ENCODE assay signal across 7 cellular contexts in the genomic region with DNA sequence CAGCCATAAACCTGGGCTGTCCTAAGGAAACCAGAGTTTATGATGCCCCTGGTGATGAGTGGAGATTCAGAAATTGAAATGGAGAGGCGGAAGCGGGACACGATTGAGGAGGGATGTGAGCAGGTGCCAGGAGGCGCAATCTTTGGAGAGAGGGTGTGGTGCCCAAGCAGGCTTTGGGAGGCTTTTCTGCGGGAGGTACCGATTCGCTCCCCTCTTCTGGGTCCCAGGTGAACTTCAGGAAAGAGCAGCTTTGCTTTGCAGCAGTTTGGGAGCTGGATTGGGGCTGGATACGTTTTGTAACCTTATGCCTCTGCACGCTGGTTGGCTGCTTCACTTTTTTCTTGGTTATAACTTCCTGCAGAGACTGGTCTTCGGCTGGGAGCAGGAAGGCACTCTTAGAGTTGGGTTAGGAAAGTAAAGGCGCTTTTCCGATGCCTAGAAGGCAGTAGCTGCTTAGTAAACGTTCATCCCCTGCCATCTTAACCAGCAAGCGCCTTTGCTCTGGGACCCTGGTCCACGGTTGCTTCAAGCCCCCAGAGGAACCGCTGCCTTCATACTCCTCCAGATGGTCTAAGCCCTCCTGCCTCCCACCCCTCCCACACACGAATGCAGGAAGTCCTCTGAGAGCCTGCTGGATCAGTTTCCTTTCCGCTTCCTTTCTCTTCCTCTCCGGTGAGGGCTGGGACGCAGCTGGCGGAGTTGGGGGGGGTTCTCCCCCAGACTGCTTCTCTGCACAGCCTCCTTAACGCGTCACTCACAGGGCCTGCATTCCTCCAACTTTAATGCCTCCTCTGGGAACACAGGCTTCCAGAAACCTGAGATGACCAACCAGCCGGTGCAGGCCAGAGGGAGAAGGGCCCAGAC. TPM values are rescaled to one million over a fixed set of nuclear protein-coding genes. Genes with fewer than 3 reads are reported as not detected.
DNase-seq lines count a peak whose midpoint lies in the region; ATAC-seq and TF ChIP-seq lines count a peak whose summit lies in the region.

No MANE protein-coding gene starts in this region.

- WGBS in IMR-90 (ENCODE audit: extremely low coverage in 2 of 2, insufficient read length in 1 of 2), 2 experiments = 20% methylated on average over 3 of the region's 24 CpGs; no CpG with 5 or more reads in 1 of the 2 experiments
- 55% methylated on average over 24 of the region's 24 CpGs for WGBS in liver
- WGBS in transverse colon (ENCODE audit: low coverage in 1 of 2), 2 donors = 18 to 22% methylated on average over 7 to 24 of the region's 24 CpGs

- H3K4me1 ChIP-seq in IMR-90 (ENCODE audit: control insufficient read depth, insufficient read depth, low read length) (peaks cover 4% of the 10 kb centered on the region; the same call in 1 of the 2 replicates), liver (ENCODE audit: control insufficient read depth in 4 of 4, insufficient read depth in 4 of 4, low read length in 3 of 4) (no peaks in the 10 kb centered on the region), transverse colon (peaks cover 0 to 44% (median 21%) of the 10 kb centered on the region in 4 donors)

- H3K79me1 ChIP-seq in IMR-90 (ENCODE audit: low read depth in 1 of 2, low read length in 2 of 2) = no peaks in the 10 kb centered on the region

- peak overlapping the region; percentile 22; the same call in 1 of the 2 replicates for H4K91ac ChIP-seq in IMR-90 (ENCODE audit: insufficient read depth, low read depth, low read length)

- H3K27me3 ChIP-seq in IMR-90 (ENCODE audit: control insufficient read depth, insufficient read depth, low read length) = peaks cover 8% of the 10 kb centered on the region
- no peaks in the 10 kb centered on the region for H3K27me3 ChIP-seq in liver (ENCODE audit: control insufficient read depth in 4 of 4, insufficient read depth in 4 of 4, low read length in 3 of 4)
- H3K27me3 ChIP-seq in transverse colon = no peaks in the 10 kb centered on the region

- H3K27ac ChIP-seq in IMR-90 (ENCODE audit: insufficient read depth, low read length) = peak overlapping the region; percentile 9; the same call in 1 of the 2 replicates
- no peak overlapping the region for H3K27ac ChIP-seq in liver (ENCODE audit: low read depth in 1 of 2, low read length in 2 of 2)
- peak overlapping the region; percentile 70 to 86 (median 74) for H3K27ac ChIP-seq in transverse colon

- CTCF ChIA-PET in IMR-90 (lab: Yijun Ruan, JAX) = no interaction called here

- in situ Hi-C loops in IMR-90 (cut with MboI; ENCODE audit: low sequenced_read_pairs) = no loop called here
- in situ Hi-C loops in astrocyte of the spinal cord (cut with HindIII; ENCODE audit: low sequenced_read_pairs) = no loop called here
- in situ Hi-C loops in transverse colon (cut with MboI; ENCODE audit: low pct_ligation_motif_present in 1 of 4, low pct_unique_long_range_greater_than_20kb in 1 of 4, low sequenced_read_pairs in 3 of 4) = no loop called here

- dilution Hi-C loops in IMR-90 (cut with HindIII; ENCODE audit: low sequenced_read_pairs, unreplicated experiment) = no loop called here

- H2AK5ac ChIP-seq in IMR-90 (ENCODE audit: low read depth, low read length) = no peak overlapping the region

- peak overlapping the region; percentile 56 for H3K4ac ChIP-seq in IMR-90 (ENCODE audit: low read depth, low read length)

- POLR2A ChIA-PET in IMR-90 (lab: Charles Lee; ENCODE audit: unreplicated experiment) = no interaction called here

- intact Hi-C loops in IMR-90 (cut with micrococcal nuclease) (no loop called here), transverse colon (cut with DNase I; ENCODE audit: low total_unique reads) (no loop called here), head of caudate nucleus (cut with DNase I) (no loop called here)

- peak overlapping the region; percentile 85 for H4K5ac ChIP-seq in IMR-90 (ENCODE audit: low read depth, low read length)

- DNase-seq in IMR-90 = peak; percentile 59
- DNase-seq in astrocyte of the spinal cord (ENCODE audit: low read depth, low spot score) = peak; percentile 36
- DNase-seq in transverse colon = peak; percentile 54
- DNase-seq in head of caudate nucleus = no peak
- DNase-seq in NCI-H2107 (lab: John Stamatoyannopoulos, UW) = no peak
- no peak for DNase-seq in erythroblast (lab: John Stamatoyannopoulos, UW)

- H3K4me3 ChIP-seq in IMR-90 (ENCODE audit: insufficient read depth, low read depth, low read length) (no peak overlapping the region), astrocyte of the spinal cord (ENCODE audit: low read depth, low read length) (no peak overlapping the region), liver (ENCODE audit: low read depth in 1 of 3, low read length in 3 of 3) (no peak overlapping the region), transverse colon (peak overlapping the region in 3 of 4 donors; percentile 8 to 43 (median 16))

- no peak for TF ChIP-seq EP300 in transverse colon (IDR thresholded peaks at IDR 0.05; ENCODE audit: low read depth)

- H3K4me2 ChIP-seq in IMR-90 (ENCODE audit: low read depth, low read length) = peak overlapping the region; percentile 37

- TF ChIP-seq RAD21 in IMR-90 (IDR thresholded peaks at IDR 0.05; ENCODE audit: low read length) (no peak), liver (IDR thresholded peaks at IDR 0.05) (no peak)

- peak overlapping the region; percentile 74 for H2BK120ac ChIP-seq in IMR-90 (ENCODE audit: low read depth, low read length)

- H2AFZ ChIP-seq in IMR-90 (replicated peaks; ENCODE audit: low read length, poor library complexity) = peak overlapping the region; percentile 94

- H3K18ac ChIP-seq in IMR-90 (ENCODE audit: low read depth, low read length) = peak overlapping the region; percentile 42; the same call in 1 of the 2 replicates

- TF ChIP-seq POLR2A in IMR-90 (IDR thresholded peaks at IDR 0.05; ENCODE audit: low read depth, low read length) = no peak
- TF ChIP-seq POLR2A in transverse colon (IDR thresholded peaks at IDR 0.05) = peak; percentile 21
- TF ChIP-seq POLR2A in erythroblast (IDR thresholded peaks at IDR 0.05; ENCODE audit: low read length) = no peak

- peak overlapping the region; percentile 49 to 95; a peak in 3 of 4 replicates for H4K8ac ChIP-seq in IMR-90 (ENCODE audit: low read depth in 2 of 2, low read length in 2 of 2)

- H3K9ac ChIP-seq in IMR-90 (ENCODE audit: low read depth, low read length) (peak overlapping the region; percentile 8; the same call in 1 of the 2 replicates), liver (ENCODE audit: low read depth in 1 of 2, low read length in 2 of 2) (no peak overlapping the region)

- no TSS peak for BruUV-seq in IMR-90 (replicated peaks; lab: Mats Ljungman, UMichigan)

- TF ChIP-seq CTCF in IMR-90 (conservative IDR thresholded peaks at IDR 0.05; ENCODE audit: low read depth, low read length) (no peak), astrocyte of the spinal cord (IDR thresholded peaks at IDR 0.05; ENCODE audit: low read depth, low read length) (no peak), liver (IDR thresholded peaks at IDR 0.05; ENCODE audit: low read depth, low read length, missing input control) (no peak), transverse colon (IDR thresholded peaks at IDR 0.05) (no peak)

- peak overlapping the region; percentile 90 for H3K14ac ChIP-seq in IMR-90 (replicated peaks; ENCODE audit: low read depth, low read length)

- ATAC-seq in IMR-90 (ENCODE audit: low read depth) = peak; percentile 81

- H4K20me1 ChIP-seq in IMR-90 (ENCODE audit: insufficient read depth, low read length) = no peaks in the 10 kb centered on the region

- H3K9me3 ChIP-seq in IMR-90 (ENCODE audit: control insufficient read depth, insufficient read depth, low read length) (no peaks in the 10 kb centered on the region), liver (ENCODE audit: control insufficient read depth in 4 of 4, low read length in 3 of 4) (no peaks in the 10 kb centered on the region), transverse colon (no peaks in the 10 kb centered on the region)

- H3K23ac ChIP-seq in IMR-90 (ENCODE audit: low read depth, low read length) = peak overlapping the region; percentile 80; the same call in 1 of the 2 replicates

- H3K56ac ChIP-seq in IMR-90 (ENCODE audit: extremely low read depth, insufficient read depth, low read length) = no peak overlapping the region

- H3K9me1 ChIP-seq in IMR-90 (ENCODE audit: insufficient read depth, low read length) = no peaks in the 10 kb centered on the region; the same call in 1 of the 2 replicates

- H2BK5ac ChIP-seq in IMR-90 (ENCODE audit: low read depth, low read length, poor library complexity, severe bottlenecking) = no peak overlapping the region

- peak overlapping the region; percentile 13; the same call in 1 of the 3 replicates for H2BK15ac ChIP-seq in IMR-90 (ENCODE audit: low read depth, low read length)

- peak overlapping the region; percentile 86 for H2AK9ac ChIP-seq in IMR-90 (replicated peaks; ENCODE audit: low read depth, low read length, poor library complexity)

- H3K36me3 ChIP-seq in IMR-90 (ENCODE audit: control insufficient read depth, insufficient read depth, low read length) (no peaks in the 10 kb centered on the region), liver (ENCODE audit: control insufficient read depth in 4 of 4, insufficient read depth in 3 of 4, low read depth in 1 of 4, low read length in 3 of 4) (no peaks in the 10 kb centered on the region), transverse colon (no peaks in the 10 kb centered on the region)

- H2BK20ac ChIP-seq in IMR-90 (ENCODE audit: low read depth, low read length) = peak overlapping the region; percentile 62

TF ChIP-seq in IMR-90, 13 proteins besides CTCF, POLR2A, EP300 and RAD21 (continues in another document):
- no peak for TF ChIP-seq RCOR1 (IDR thresholded peaks at IDR 0.05; ENCODE audit: insufficient replicate concordance, low read length)
- no peak for TF ChIP-seq BHLHE40 (IDR thresholded peaks at IDR 0.05; ENCODE audit: low read depth, low read length)
- TF ChIP-seq MAZ (IDR thresholded peaks at IDR 0.05; ENCODE audit: borderline replicate concordance, low read depth, low read length) = no peak
- TF ChIP-seq MAFK (IDR thresholded peaks at IDR 0.05; ENCODE audit: low read depth, low read length) = no peak
- TF ChIP-seq CEBPB (IDR thresholded peaks at IDR 0.05; ENCODE audit: low read depth, low read length) = no peak
- no peak for TF ChIP-seq FOS (IDR thresholded peaks at IDR 0.05; ENCODE audit: low read depth, low read length)

TF ChIP-seq in liver, 16 proteins besides CTCF, POLR2A, EP300 and RAD21:
- TF ChIP-seq TAF1 (conservative IDR thresholded peaks at IDR 0.05) = no peak
- TF ChIP-seq, protein P1, sequence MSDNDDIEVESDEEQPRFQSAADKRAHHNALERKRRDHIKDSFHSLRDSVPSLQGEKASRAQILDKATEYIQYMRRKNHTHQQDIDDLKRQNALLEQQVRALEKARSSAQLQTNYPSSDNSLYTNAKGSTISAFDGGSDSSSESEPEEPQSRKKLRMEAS (IDR thresholded peaks at IDR 0.05) = peak; percentile 16

RNA-seq across cellular contexts. Expression of a gene that starts 15.2 kb away (rescaled TPM):
- total RNA-seq in IMR-90 (2012; rRNA removed) (77.8 and 79.9 TPM in 2 replicates), liver (10 to 100 TPM; 36.4 to 48.5 TPM), transverse colon (10 to 100 TPM; 12.3 to 31.1 (median 21.6) TPM)
- polyA plus RNA-seq in IMR-90 (2012; rRNA removed) (110 and 112 TPM in 2 replicates), liver (10 to 100 TPM; 32.5 to 49.7 TPM)
- 55.9 and 71.1 TPM in 2 replicates for polyA plus RNA-seq in IMR-90 (2012; cell fraction: cytosol; rRNA removed)
- 133 and 147 TPM in 2 replicates for polyA plus RNA-seq in IMR-90 (2012; cell fraction: nucleus; rRNA removed; ENCODE audit: low replicate concordance)

Comparison
In these comparisons a context has a peak if more than half of its experiments do, and no peak if none do; other contexts are left out.
1. DNase-seq: peak in IMR-90 (single experiment), astrocyte of the spinal cord (single experiment) and transverse colon (single experiment); none in head of caudate nucleus (0 of 42), NCI-H2107 (single experiment) and erythroblast (0 of 2).
2. H3K27ac ChIP-seq: peak in IMR-90 (single experiment) and transverse colon (4 of 4); none in liver (0 of 2).
3. H3K4me3 ChIP-seq: peak in transverse colon (3 of 4); none in IMR-90 (single experiment), astrocyte of the spinal cord (single experiment) and liver (0 of 3).